Comparison of ENCODE assay signal across 9 cellular contexts in the genomic region with DNA sequence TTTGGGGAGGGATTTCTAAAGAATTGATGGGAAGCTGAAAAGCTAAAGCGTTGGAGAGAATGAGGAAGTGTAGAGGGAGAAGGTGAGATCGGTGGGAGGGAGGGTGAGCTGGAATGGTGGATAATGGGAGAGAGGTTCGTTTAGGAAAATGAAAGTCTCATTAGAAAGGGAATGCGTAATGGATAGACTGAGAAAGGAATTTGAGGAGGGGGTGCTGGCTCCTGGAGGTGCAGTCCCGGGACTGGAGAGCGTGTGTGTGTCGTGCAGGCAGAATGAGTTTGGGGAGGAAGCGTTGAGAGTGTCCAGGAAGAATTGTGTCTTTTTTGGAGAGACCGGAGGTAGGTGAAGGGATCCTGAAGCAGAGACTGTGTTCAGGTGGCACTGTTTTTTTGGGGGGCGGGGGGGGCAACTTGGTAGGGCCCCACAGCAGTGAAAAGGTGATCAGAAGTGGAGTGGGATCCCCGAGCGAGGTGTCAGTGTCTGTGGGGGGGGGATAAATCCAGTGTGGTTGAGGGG. TPM values are rescaled to one million over a fixed set of nuclear protein-coding genes. Genes with fewer than 3 reads are reported as not detected.
A peak's percentile ranks its signal among the peaks of the same experiment; 100 is the strongest.
DNase-seq lines count a peak whose midpoint lies in the region; ATAC-seq, FAIRE-seq and TF ChIP-seq lines count a peak whose summit lies in the region.
"Had no signal": no experiment of that assay in that cellular context is flagged by ENCODE, and none has a peak within 500 bp of the region (broad histone marks: within the 10 kb centered on the region; RNA-seq: fewer than 3 reads in every experiment).

No MANE protein-coding gene starts in this region.

- H3K9me2 ChIP-seq in PC-3 (replicated peaks; ENCODE audit: low read length) = no peaks in the 10 kb centered on the region

- no peak overlapping the region for H2AFZ ChIP-seq in PC-3 (ENCODE audit: low read length)

- H3K4me3 ChIP-seq in PC-3 (ENCODE audit: low read length) (peak overlapping the region; percentile 99), esophagus (ENCODE audit: low read depth in 1 of 2, low read length in 2 of 2) (peak overlapping the region; percentile 94 to 95), prostate gland (peak overlapping the region; percentile 93 to 99)

- peak overlapping the region; percentile 75 for H3K9ac ChIP-seq in ES-I3 (ENCODE audit: low read depth, low read length)
- peak overlapping the region; percentile 100 for H3K9ac ChIP-seq in PC-3 (ENCODE audit: low read length)

- intact Hi-C loops in PC-3 (cut with micrococcal nuclease) (loop anchor here (5.0 kb wide), 1 partner anchor 33 kb away; no protein-coding TSS in a partner anchor), prostate gland (cut with DNase I) (loop anchor here (5.0 to 10.0 kb wide), 3 partner anchors 186 to 283 kb away; partner anchors contain the start of genes ECH1, MRPS12 and SARS2)

- CTCF ChIA-PET in PC-3 (lab: Charles Lee) = no interaction called here

- H4K20me1 ChIP-seq in PC-3 (ENCODE audit: low read length) = peaks cover 51% of the 10 kb centered on the region

- no peak for FAIRE-seq in H54 (lab: Jason Lieb, UNC)

- no peak for TF ChIP-seq CTCF in PC-3 (conservative IDR thresholded peaks at IDR 0.05; ENCODE audit: low read depth, low read length)
- TF ChIP-seq CTCF in prostate gland (IDR thresholded peaks at IDR 0.05) = no peak

- POLR2A ChIA-PET in PC-3 (lab: Charles Lee; ENCODE audit: unreplicated experiment) = no interaction called here

- peaks cover 64% of the 10 kb centered on the region for H3K79me2 ChIP-seq in PC-3 (ENCODE audit: low read length)

- no peaks in the 10 kb centered on the region for H3K27me3 ChIP-seq in PC-3 (ENCODE audit: low read length)
- no peaks in the 10 kb centered on the region for H3K27me3 ChIP-seq in esophagus (ENCODE audit: control insufficient read depth in 1 of 2, insufficient read depth in 2 of 2, low read length in 2 of 2)
- H3K27me3 ChIP-seq in prostate gland (replicated peaks; ENCODE audit: insufficient read depth) = no peaks in the 10 kb centered on the region

- ATAC-seq in PC-3 = no peak

- TF ChIP-seq POLR2A in prostate gland (IDR thresholded peaks at IDR 0.05) (no peak), H54 (IDR thresholded peaks at IDR 0.05; ENCODE audit: low read depth, low read length) (no peak)

- peaks cover 32% of the 10 kb centered on the region for H3K4me1 ChIP-seq in ES-I3 (ENCODE audit: insufficient read depth, low read length)
- H3K4me1 ChIP-seq in PC-3 (ENCODE audit: insufficient read depth, low read length) = peaks cover 34% of the 10 kb centered on the region
- peaks cover 0 to 10% of the 10 kb centered on the region in 2 donors for H3K4me1 ChIP-seq in esophagus (ENCODE audit: control insufficient read depth in 2 of 2, insufficient read depth in 2 of 2, low read length in 1 of 2)
- peaks cover 13% of the 10 kb centered on the region for H3K4me1 ChIP-seq in prostate gland (replicated peaks)

- H3K4me2 ChIP-seq in PC-3 (ENCODE audit: low read length) = peak overlapping the region; percentile 94

- no peaks in the 10 kb centered on the region for H3F3A ChIP-seq in PC-3 (ENCODE audit: low read length, unreplicated experiment)

- H3K9me3 ChIP-seq in ES-I3 (ENCODE audit: control insufficient read depth, insufficient read depth, low read length) = no peaks in the 10 kb centered on the region
- no peaks in the 10 kb centered on the region for H3K9me3 ChIP-seq in PC-3 (ENCODE audit: low read length)
- H3K9me3 ChIP-seq in esophagus (ENCODE audit: control insufficient read depth in 2 of 2, insufficient read depth in 1 of 2, low read depth in 1 of 2, low read length in 1 of 2) = no peaks in the 10 kb centered on the region
- no peaks in the 10 kb centered on the region for H3K9me3 ChIP-seq in prostate gland

- no TSS peak for BruUV-seq in PC-3 (replicated peaks; lab: Mats Ljungman, UMichigan)

- WGBS in esophagus, 2 donors = 1 to 2% methylated on average over 12 of the region's 12 CpGs
- WGBS in prostate gland = under 1% methylated on average over 12 of the region's 12 CpGs

- H3K27ac ChIP-seq in PC-3 (ENCODE audit: low read length) (peak overlapping the region; percentile 81), esophagus (ENCODE audit: low read depth in 2 of 2, low read length in 1 of 2) (peak overlapping the region; percentile 91 to 99), prostate gland (peak overlapping the region; percentile 94 to 95)

- H3K36me3 ChIP-seq in ES-I3 (ENCODE audit: insufficient read depth, low read length) (peaks cover 6% of the 10 kb centered on the region; the same call in 1 of the 2 replicates), PC-3 (ENCODE audit: low read depth, low read length) (peaks cover 17% of the 10 kb centered on the region), esophagus (ENCODE audit: control insufficient read depth in 2 of 2, insufficient read depth in 2 of 2, low read length in 1 of 2) (no peaks in the 10 kb centered on the region), prostate gland (no peaks in the 10 kb centered on the region)

- DNase-seq in PC-3 (no peak), prostate gland (ENCODE audit: low spot score) (no peak), NCI-H2107 (lab: John Stamatoyannopoulos, UW) (no peak), NCI-H446 (lab: John Stamatoyannopoulos, UW) (no peak), NOMO-1 (lab: John Stamatoyannopoulos, UW; ENCODE audit: unreplicated experiment in 2 of 2) (no peak), H54 (ENCODE audit: insufficient read length, low spot score) (no peak)
- DNase-seq: MV-4-11 had no signal

RNA-seq across cellular contexts. Expression of gene ACTN4, which starts 1.4 kb away (rescaled TPM):
- 382 and 397 TPM in 2 replicates for total RNA-seq in PC-3 (2014; rRNA removed)
- polyA plus RNA-seq in esophagus = 100 to 1,000 TPM; 261 to 376 TPM
- 100 to 1,000 TPM; 312 to 330 TPM for total RNA-seq in prostate gland

RNA-seq across cellular contexts. Expression of gene EIF3K, which starts 29.9 kb away (rescaled TPM):
- total RNA-seq in PC-3 (2014; rRNA removed) (310 and 414 TPM in 2 replicates), prostate gland (100 to 1,000 TPM; 368 to 618 TPM)
- 100 to 1,000 TPM; 248 to 396 TPM for polyA plus RNA-seq in esophagus

RNA-seq across cellular contexts. Expression of gene MAP4K1, which starts 31.1 kb away (rescaled TPM):
- total RNA-seq in PC-3 (2014; rRNA removed) (0.63 and 2.3 TPM in 2 replicates), prostate gland (10 to 100 TPM in 1 of 2 donors, 1 to 10 TPM in 1; 1.6 to 14.1 TPM)
- 1 to 10 TPM; 3.3 to 7.3 TPM for polyA plus RNA-seq in esophagus
